In genomic region chr2:66446178-66446860, GRCh38 we compare ENCODE assay signal across 9 cellular contexts. TPM values are rescaled to one million over a fixed set of nuclear protein-coding genes. Genes with fewer than 3 reads are reported as not detected.
A peak's percentile ranks its signal among the peaks of the same experiment; 100 is the strongest.
DNase-seq lines count a peak whose midpoint lies in the region; ATAC-seq and TF ChIP-seq lines count a peak whose summit lies in the region.
"Had no signal": no experiment of that assay in that cellular context is flagged by ENCODE, and none has a peak within 500 bp of the region (broad histone marks: within the 10 kb centered on the region; RNA-seq: fewer than 3 reads in every experiment).

No MANE protein-coding gene starts in this region.

- H3K4me1 ChIP-seq in endocrine pancreas (ENCODE audit: control insufficient read depth, insufficient read depth, low read length) = peaks cover 21% of the 10 kb centered on the region
- H3K4me1 ChIP-seq in left lung = peaks cover 4 to 22% of the 10 kb centered on the region in 2 donors
- peaks cover 3% of the 10 kb centered on the region for H3K4me1 ChIP-seq in stomach smooth muscle (ENCODE audit: control insufficient read depth, insufficient read depth, low read length)

- H3K9me3 Mint-ChIP-seq in activated CD4-positive, alpha-beta T cell treated with anti-CD3 and anti-CD28 coated beads, Interleukin-2, amount 10 ng/mL, durations not matched to agents 24 days and 14 days = no peaks in the 10 kb centered on the region

- H3K4me3 ChIP-seq in endocrine pancreas (ENCODE audit: control insufficient read depth, insufficient read depth, low read length) (peak overlapping the region; percentile 87), left lung (peak overlapping the region; percentile 31 to 37), stomach smooth muscle (ENCODE audit: low read length in 2 of 2) (peak overlapping the region; percentile 75 to 95)

- peak; percentile 38 for ATAC-seq in left lung
- ATAC-seq in HG03571 (IDR thresholded peaks at IDR 0.05; ENCODE audit: unreplicated experiment) = no peak
- ATAC-seq in GM19328 (IDR thresholded peaks at IDR 0.05; ENCODE audit: unreplicated experiment) = no peak

- H3K4me3 Mint-ChIP-seq in activated CD4-positive, alpha-beta T cell treated with anti-CD3 and anti-CD28 coated beads, Interleukin-2, amount 10 ng/mL, durations not matched to agents 24 days and 14 days = no peak overlapping the region

- no peak for TF ChIP-seq CTCF in left lung (IDR thresholded peaks at IDR 0.05)

- H3K27me3 ChIP-seq in endocrine pancreas (ENCODE audit: control insufficient read depth, insufficient read depth, low read length) (no peaks in the 10 kb centered on the region), left lung (peaks cover 19 to 67% of the 10 kb centered on the region in 2 donors), stomach smooth muscle (ENCODE audit: control insufficient read depth in 1 of 2, insufficient read depth in 2 of 2, low read length in 2 of 2) (no peaks in the 10 kb centered on the region)

- no peaks in the 10 kb centered on the region for H3K36me3 Mint-ChIP-seq in activated CD4-positive, alpha-beta T cell treated with anti-CD3 and anti-CD28 coated beads, Interleukin-2, amount 10 ng/mL, durations not matched to agents 24 days and 14 days (ENCODE audit: low read depth)

- no peaks in the 10 kb centered on the region for H3K9me3 ChIP-seq in endocrine pancreas (ENCODE audit: control insufficient read depth, low read length)
- no peaks in the 10 kb centered on the region for H3K9me3 ChIP-seq in left lung
- no peaks in the 10 kb centered on the region for H3K9me3 ChIP-seq in stomach smooth muscle (ENCODE audit: control insufficient read depth in 2 of 2, low read length in 2 of 2)

- H3K4me1 Mint-ChIP-seq in activated CD4-positive, alpha-beta T cell treated with anti-CD3 and anti-CD28 coated beads, Interleukin-2, amount 10 ng/mL, durations not matched to agents 24 days and 14 days = no peaks in the 10 kb centered on the region

- H3K27ac ChIP-seq in left lung (peak overlapping the region; percentile 84 to 95), stomach smooth muscle (ENCODE audit: low read length) (peak overlapping the region; percentile 97)

- H3K36me3 ChIP-seq in endocrine pancreas (ENCODE audit: control insufficient read depth, insufficient read depth, low read length) (no peaks in the 10 kb centered on the region), left lung (no peaks in the 10 kb centered on the region), stomach smooth muscle (ENCODE audit: control insufficient read depth in 2 of 2, insufficient read depth in 2 of 2, low read length in 2 of 2) (peaks cover 7 to 8% of the 10 kb centered on the region in 2 donors)

- intact Hi-C loops in left lung (cut with DNase I) = no loop called here
- intact Hi-C loops in activated CD4-positive, alpha-beta T cell treated with anti-CD3 and anti-CD28 coated beads, Interleukin-2, amount 10 ng/mL, durations not matched to agents 24 days and 14 days (cut with micrococcal nuclease) = no loop called here

- peaks cover 33% of the 10 kb centered on the region for H3K27me3 Mint-ChIP-seq in activated CD4-positive, alpha-beta T cell treated with anti-CD3 and anti-CD28 coated beads, Interleukin-2, amount 10 ng/mL, durations not matched to agents 24 days and 14 days

- peak overlapping the region; percentile 70 for H3K9ac ChIP-seq in endocrine pancreas (ENCODE audit: control insufficient read depth, insufficient read depth, low read length)
- peak overlapping the region; percentile 88 to 93 for H3K9ac ChIP-seq in stomach smooth muscle (ENCODE audit: low read length in 2 of 2)

- H3K27ac Mint-ChIP-seq in activated CD4-positive, alpha-beta T cell treated with anti-CD3 and anti-CD28 coated beads, Interleukin-2, amount 10 ng/mL, durations not matched to agents 24 days and 14 days = no peak overlapping the region

- peak; percentile 80 for DNase-seq in HCEC 1CT
- DNase-seq in left lung = peak in 1 of 2 donors; percentile 72
- DNase-seq in activated CD4-positive, alpha-beta T cell treated with anti-CD3 and anti-CD28 coated beads, Interleukin-2, amount 10 ng/mL, durations not matched to agents 24 days and 14 days = no peak
- DNase-seq in SW 1271 (lab: John Stamatoyannopoulos, UW) = no peak
- DNase-seq: activated effector memory CD4-positive, alpha-beta T cell treated with anti-CD3 and anti-CD28 coated beads, Interleukin-2, amount 50 U/mL, for 16 hours had no signal

RNA-seq across cellular contexts. Expression of gene MEIS1, which starts 11.4 kb away (rescaled TPM):
- 10 to 100 TPM; 54.3 to 57.6 TPM for total RNA-seq in left lung
- total RNA-seq in activated CD4-positive, alpha-beta T cell treated with anti-CD3 and anti-CD28 coated beads, Interleukin-2, amount 10 ng/mL, durations not matched to agents 24 days and 14 days = 0.31 TPM in 1 of 2 replicates, not detected in the other

Comparison
In these comparisons a context has a peak if more than half of its experiments do, and no peak if none do; other contexts are left out.
1. H3K4me3 ChIP-seq: peak in every context shown above with its lines; median percentile 87 in endocrine pancreas; 85 in stomach smooth muscle; 34 in left lung.
2. RNA of gene MEIS1, which starts 11.4 kb away (total RNA-seq): 54.3 to 57.6 TPM in left lung; 0.31 TPM in activated CD4-positive, alpha-beta T cell treated with anti-CD3 and anti-CD28 coated beads, Interleukin-2, amount 10 ng/mL, durations not matched to agents 24 days and 14 days; every median in the first group is over 10 times any median in the second.